ENCODE assay signal across 8 cellular contexts in the genomic region with DNA sequence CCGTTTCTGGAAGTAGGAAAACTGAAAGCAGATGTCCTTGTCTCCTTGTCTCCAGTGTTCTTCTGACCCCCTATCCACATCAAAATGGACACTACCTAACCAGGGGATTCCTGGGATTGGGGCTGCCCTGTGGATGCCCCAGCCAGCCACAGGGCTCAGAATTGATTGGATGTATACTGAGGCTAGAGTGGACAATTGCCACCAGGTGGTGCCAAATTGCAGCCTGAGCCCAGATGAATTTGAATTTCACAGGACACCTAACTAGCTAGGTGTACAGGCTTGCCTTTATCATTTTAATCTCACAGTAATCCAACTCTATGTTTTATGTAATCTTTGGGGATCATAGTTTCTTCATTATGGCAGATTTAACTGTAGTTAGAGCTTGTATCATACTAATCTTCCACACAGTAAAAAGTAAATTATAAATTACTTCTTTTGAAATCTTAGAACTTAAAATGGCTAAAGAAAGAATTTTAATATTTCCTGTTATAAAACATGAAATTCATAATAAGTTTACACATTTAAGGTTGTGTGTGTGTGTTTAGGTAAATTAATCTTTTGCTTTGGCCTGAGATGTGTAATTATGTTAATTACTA. TPM values are rescaled to one million over a fixed set of nuclear protein-coding genes. Genes with fewer than 3 reads are reported as not detected.
A peak's percentile ranks its signal among the peaks of the same experiment; 100 is the strongest.
DNase-seq lines count a peak whose midpoint lies in the region; ATAC-seq and TF ChIP-seq lines count a peak whose summit lies in the region.

No MANE protein-coding gene starts in this region.

- H3K4me1 ChIP-seq in IMR-90 (ENCODE audit: control insufficient read depth, insufficient read depth, low read length) = no peaks in the 10 kb centered on the region
- H3K4me1 ChIP-seq in SK-N-SH (ENCODE audit: control insufficient read depth in 1 of 2, insufficient read depth in 2 of 2, low read depth in 1 of 2, low read length in 1 of 2) = peaks cover 0 to 2% of the 10 kb centered on the region in 2 experiments; a peak in 1 of 4 replicates

- H2BK20ac ChIP-seq in IMR-90 (ENCODE audit: low read depth, low read length) = no peak overlapping the region

- no peaks in the 10 kb centered on the region for H3K9me1 ChIP-seq in IMR-90 (ENCODE audit: insufficient read depth, low read length)

- H3K4me2 ChIP-seq in IMR-90 (ENCODE audit: low read depth, low read length) (no peak overlapping the region), SK-N-SH (no peak overlapping the region)

- no peak overlapping the region for H2BK120ac ChIP-seq in IMR-90 (ENCODE audit: low read depth, low read length)

- peaks cover 10% of the 10 kb centered on the region; the same call in 1 of the 2 replicates for H3K79me2 ChIP-seq in SK-N-SH (ENCODE audit: insufficient read depth)

- H4K8ac ChIP-seq in IMR-90 (ENCODE audit: low read depth in 2 of 2, low read length in 2 of 2) = no peak overlapping the region

- DNase-seq in SIG-M5 treated with dmso at 0.1 percent for 504 hours (lab: John Stamatoyannopoulos, UW; ENCODE audit: unreplicated experiment) (peak; percentile 27), SIG-M5 (lab: John Stamatoyannopoulos, UW) (no peak), IMR-90 (peak; percentile 42), SK-N-SH (peak; percentile 56), left colon (peak; percentile 56 to 72)
- DNase-seq in stimulated activated naive CD8-positive, alpha-beta T cell treated with anti-CD3 and anti-CD28 coated beads, Interleukin-15, amount 100 ng/mL, for 72 hours = peak; percentile 15 to 34

- POLR2A ChIA-PET in IMR-90 (lab: Charles Lee; ENCODE audit: unreplicated experiment) (no interaction called here), SK-N-SH (lab: Yijun Ruan, JAX) (no interaction called here)

- no peak for TF ChIP-seq EP300 in SK-N-SH (IDR thresholded peaks at IDR 0.05; ENCODE audit: borderline replicate concordance in 1 of 2, low read depth in 1 of 2, low read length in 1 of 2)

- no peak overlapping the region for H3K4ac ChIP-seq in IMR-90 (ENCODE audit: low read depth, low read length)

- no peak overlapping the region for H3K14ac ChIP-seq in IMR-90 (replicated peaks; ENCODE audit: low read depth, low read length)

- H3K36me3 ChIP-seq in IMR-90 (ENCODE audit: control insufficient read depth, insufficient read depth, low read length) = peaks cover 7% of the 10 kb centered on the region
- peaks cover 31 to 36% of the 10 kb centered on the region in 2 experiments for H3K36me3 ChIP-seq in SK-N-SH (replicated peaks in 1 of 2; ENCODE audit: control insufficient read depth in 1 of 2, insufficient read depth in 2 of 2, low read length in 1 of 2)

- H3K9me2 ChIP-seq in SK-N-SH = no peaks in the 10 kb centered on the region

- no peaks in the 10 kb centered on the region for H3K9me3 Mint-ChIP-seq in brain
- no peaks in the 10 kb centered on the region for H3K9me3 Mint-ChIP-seq in stimulated activated naive CD8-positive, alpha-beta T cell treated with anti-CD3 and anti-CD28 coated beads, Interleukin-15, amount 100 ng/mL, for 72 hours

- H3K4me1 Mint-ChIP-seq in brain = no peaks in the 10 kb centered on the region
- no peaks in the 10 kb centered on the region for H3K4me1 Mint-ChIP-seq in stimulated activated naive CD8-positive, alpha-beta T cell treated with anti-CD3 and anti-CD28 coated beads, Interleukin-15, amount 100 ng/mL, for 72 hours

- no peak overlapping the region for H2BK15ac ChIP-seq in IMR-90 (ENCODE audit: low read depth, low read length)

- TF ChIP-seq RAD21 in IMR-90 (IDR thresholded peaks at IDR 0.05; ENCODE audit: low read length) (peak; percentile 79), SK-N-SH (IDR thresholded peaks at IDR 0.05; ENCODE audit: low read length) (peak; percentile 77)

- no peak overlapping the region for H3K4me3 Mint-ChIP-seq in brain
- H3K4me3 Mint-ChIP-seq in stimulated activated naive CD8-positive, alpha-beta T cell treated with anti-CD3 and anti-CD28 coated beads, Interleukin-15, amount 100 ng/mL, for 72 hours = no peak overlapping the region

- dilution Hi-C loops in IMR-90 (cut with HindIII; ENCODE audit: low sequenced_read_pairs, unreplicated experiment) = no loop called here

- H3K18ac ChIP-seq in IMR-90 (ENCODE audit: low read depth, low read length) = no peak overlapping the region

- H3K9ac ChIP-seq in IMR-90 (ENCODE audit: low read depth, low read length) = no peak overlapping the region
- H3K9ac ChIP-seq in SK-N-SH = no peak overlapping the region

- TF ChIP-seq CTCF in IMR-90 (conservative IDR thresholded peaks at IDR 0.05; ENCODE audit: low read depth, low read length) (peak; percentile 59), SK-N-SH (IDR thresholded peaks at IDR 0.05) (peak; percentile 74), brain (conservative IDR thresholded peaks at IDR 0.05) (peak; percentile 65 to 80)

- H2AFZ ChIP-seq in IMR-90 (replicated peaks; ENCODE audit: low read length, poor library complexity) (no peak overlapping the region), SK-N-SH (ENCODE audit: low read depth) (no peak overlapping the region)

- CTCF ChIA-PET in IMR-90 (lab: Yijun Ruan, JAX) = interaction anchor here (0.5 to 0.8 kb wide), 3 partner anchors 10 to 434 kb away, joined by 3 to 5 read pairs (median 3); no protein-coding TSS in a partner anchor
- CTCF ChIA-PET in SK-N-SH (lab: Yijun Ruan, JAX) = interaction anchor here (0.6 to 1.6 kb wide), 6 partner anchors 10 to 655 kb away, joined by 3 to 4 read pairs (median 3); no protein-coding TSS in a partner anchor

- no peak overlapping the region for H4K91ac ChIP-seq in IMR-90 (ENCODE audit: insufficient read depth, low read depth, low read length)

- H2AK9ac ChIP-seq in IMR-90 (replicated peaks; ENCODE audit: low read depth, low read length, poor library complexity) = no peak overlapping the region

- no TSS peak for BruUV-seq in IMR-90 (replicated peaks; lab: Mats Ljungman, UMichigan)

- H3K27ac ChIP-seq in IMR-90 (ENCODE audit: insufficient read depth, low read length) (no peak overlapping the region), SK-N-SH (ENCODE audit: low read depth in 2 of 2, low read length in 1 of 2) (no peak overlapping the region)

- H2BK5ac ChIP-seq in IMR-90 (ENCODE audit: low read depth, low read length, poor library complexity, severe bottlenecking) = no peak overlapping the region

- ATAC-seq in GM21786 (IDR thresholded peaks at IDR 0.05; ENCODE audit: unreplicated experiment) (peak; percentile 95), IMR-90 (ENCODE audit: low read depth) (peak; percentile 87), left colon (peak; percentile 98)
- peak; percentile 87 for ATAC-seq in stimulated activated naive CD8-positive, alpha-beta T cell treated with anti-CD3 and anti-CD28 coated beads, Interleukin-15, amount 100 ng/mL, for 72 hours

- H3K27me3 ChIP-seq in IMR-90 (ENCODE audit: control insufficient read depth, insufficient read depth, low read length) = no peaks in the 10 kb centered on the region
- H3K27me3 ChIP-seq in SK-N-SH (ENCODE audit: insufficient read depth) = no peaks in the 10 kb centered on the region

- H3K9me3 ChIP-seq in IMR-90 (ENCODE audit: control insufficient read depth, insufficient read depth, low read length) = no peaks in the 10 kb centered on the region
- no peaks in the 10 kb centered on the region for H3K9me3 ChIP-seq in SK-N-SH

- no peak overlapping the region for H3K56ac ChIP-seq in IMR-90 (ENCODE audit: extremely low read depth, insufficient read depth, low read length)

- in situ Hi-C loops in IMR-90 (cut with MboI; ENCODE audit: low sequenced_read_pairs) = no loop called here

- H3K27me3 Mint-ChIP-seq in brain = no peaks in the 10 kb centered on the region
- no peaks in the 10 kb centered on the region for H3K27me3 Mint-ChIP-seq in stimulated activated naive CD8-positive, alpha-beta T cell treated with anti-CD3 and anti-CD28 coated beads, Interleukin-15, amount 100 ng/mL, for 72 hours

- H3K79me1 ChIP-seq in IMR-90 (ENCODE audit: low read depth in 1 of 2, low read length in 2 of 2) = no peaks in the 10 kb centered on the region

- H3K36me3 Mint-ChIP-seq in brain = peaks cover 41% of the 10 kb centered on the region

- no peak overlapping the region for H3K27ac Mint-ChIP-seq in brain
- no peak overlapping the region for H3K27ac Mint-ChIP-seq in stimulated activated naive CD8-positive, alpha-beta T cell treated with anti-CD3 and anti-CD28 coated beads, Interleukin-15, amount 100 ng/mL, for 72 hours

- no peak overlapping the region for H2AK5ac ChIP-seq in IMR-90 (ENCODE audit: low read depth, low read length)

- no peak overlapping the region for H4K5ac ChIP-seq in IMR-90 (ENCODE audit: low read depth, low read length)

- H3F3A ChIP-seq in SK-N-SH (replicated peaks; ENCODE audit: insufficient read depth) = peaks cover under 1% of the 10 kb centered on the region

- H4K20me1 ChIP-seq in IMR-90 (ENCODE audit: insufficient read depth, low read length) = no peaks in the 10 kb centered on the region
- H4K20me1 ChIP-seq in SK-N-SH (ENCODE audit: insufficient read depth) = no peaks in the 10 kb centered on the region

- no peak overlapping the region for H3K23ac ChIP-seq in IMR-90 (ENCODE audit: low read depth, low read length)

- H3K4me3 ChIP-seq in IMR-90 (ENCODE audit: insufficient read depth, low read depth, low read length) (no peak overlapping the region), SK-N-SH (ENCODE audit: low read depth in 2 of 2, low read length in 1 of 2) (no peak overlapping the region)

- no CpG with 5 or more reads among the region's 1 CpG for WGBS in IMR-90 (ENCODE audit: extremely low coverage in 2 of 2, insufficient read length in 1 of 2), 2 experiments
- 82% methylated on average over 1 of the region's 1 CpG for WGBS in SK-N-SH (ENCODE audit: low lambda C conversion rate)

- intact Hi-C loops in IMR-90 (cut with micrococcal nuclease) = loop anchor here (1.0 to 2.0 kb wide), 2 partner anchors 217 to 868 kb away; no protein-coding TSS in a partner anchor
- intact Hi-C loops in left colon (cut with DNase I, micrococcal nuclease) = no loop called here

- TF ChIP-seq POLR2A in IMR-90 (IDR thresholded peaks at IDR 0.05; ENCODE audit: low read depth, low read length) = no peak

RNA-seq across cellular contexts. Expression of a gene that starts 58.0 kb away (rescaled TPM):
- total RNA-seq in IMR-90 (2012; rRNA removed) (13.3 and 26.9 TPM in 2 replicates), left colon (10 to 100 TPM; 17.3 to 19.1 TPM)
- polyA plus RNA-seq in IMR-90 (2012; rRNA removed) (5.1 TPM in 2 replicates), SK-N-SH (2012; rRNA removed) (3.6 and 3.9 TPM in 2 replicates), brain (ENCODE audit: insufficient read depth, low read depth, low replicate concordance) (3.8 TPM)
- 0.30 and 0.41 TPM in 2 replicates for polyA plus RNA-seq in IMR-90 (2012; cell fraction: cytosol; rRNA removed)
- 0.48 and 2.3 TPM in 2 replicates for polyA plus RNA-seq in IMR-90 (2012; cell fraction: nucleus; rRNA removed; ENCODE audit: low replicate concordance)
- polyA plus RNA-seq in SK-N-SH (2012; cell fraction: cytosol; rRNA removed) = 6.5 and 7.7 TPM in 2 replicates
- 1.0 and 3.1 TPM in 2 replicates for polyA plus RNA-seq in SK-N-SH (2012; cell fraction: nucleus; rRNA removed)

RNA-seq across cellular contexts. Expression of a gene that starts 58.2 kb away (rescaled TPM):
- total RNA-seq in IMR-90 (2012; rRNA removed) = 33.3 and 60.3 TPM in 2 replicates
- 17.0 and 19.3 TPM in 2 replicates for polyA plus RNA-seq in IMR-90 (2012; rRNA removed)
- 4.0 and 7.1 TPM in 2 replicates for polyA plus RNA-seq in IMR-90 (2012; cell fraction: cytosol; rRNA removed)
- 10.7 and 16.2 TPM in 2 replicates for polyA plus RNA-seq in IMR-90 (2012; cell fraction: nucleus; rRNA removed; ENCODE audit: low replicate concordance)
- polyA plus RNA-seq in SK-N-SH (2012; rRNA removed) = 14.7 and 15.7 TPM in 2 replicates
- polyA plus RNA-seq in SK-N-SH (2012; cell fraction: cytosol; rRNA removed) = 17.1 and 21.6 TPM in 2 replicates
- polyA plus RNA-seq in SK-N-SH (2012; cell fraction: nucleus; rRNA removed) = 27.9 and 28.4 TPM in 2 replicates
- 7.7 TPM for polyA plus RNA-seq in brain (ENCODE audit: insufficient read depth, low read depth, low replicate concordance)
- 10 to 100 TPM; 21.7 to 23.9 TPM for total RNA-seq in left colon
